ENCODE assay signal across 8 cellular contexts in the genomic region with DNA sequence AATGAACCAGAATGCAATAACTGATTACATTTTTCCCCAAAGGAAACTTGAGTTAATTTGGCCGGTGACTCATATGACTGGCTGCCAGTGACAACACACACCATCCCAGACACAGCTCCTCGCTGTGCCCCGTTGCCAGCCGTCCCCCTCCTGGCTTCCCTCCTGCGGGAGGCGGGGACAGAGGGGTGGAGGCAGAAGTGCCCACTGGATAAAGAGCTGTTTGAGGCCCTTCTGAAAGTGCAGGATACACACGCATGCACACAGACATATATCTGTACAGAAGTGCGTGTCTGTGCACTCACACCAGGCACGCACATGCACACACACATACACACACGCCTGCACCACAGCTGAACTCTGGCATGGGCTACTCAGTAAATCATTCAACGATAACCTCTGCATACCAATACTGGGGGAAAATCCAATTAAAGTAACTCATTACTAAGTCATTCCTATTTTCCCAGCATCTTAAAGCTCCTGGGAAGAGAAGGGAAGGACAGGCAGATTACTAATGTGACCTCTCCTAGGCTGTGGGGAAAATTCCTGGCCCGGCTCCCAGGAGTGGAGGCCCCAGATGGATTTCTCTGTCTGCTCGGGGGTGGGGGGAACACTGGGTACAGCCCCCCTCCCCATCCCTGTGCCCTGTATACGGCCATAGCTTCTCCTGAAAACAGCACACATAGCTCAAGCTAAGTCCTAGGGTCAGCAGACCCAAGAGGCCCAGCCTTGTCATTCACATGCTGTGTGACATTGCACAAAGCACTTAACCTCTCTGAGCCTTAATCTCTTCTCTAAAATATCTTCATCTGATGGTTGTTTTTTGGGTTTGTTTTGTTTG. TPM values are rescaled to one million over a fixed set of nuclear protein-coding genes. Genes with fewer than 3 reads are reported as not detected.
A peak's percentile ranks its signal among the peaks of the same experiment; 100 is the strongest.
DNase-seq lines count a peak whose midpoint lies in the region; ATAC-seq and TF ChIP-seq lines count a peak whose summit lies in the region.

No MANE protein-coding gene starts in this region.

- no peaks in the 10 kb centered on the region for H3K36me3 ChIP-seq in smooth muscle cell (ENCODE audit: low read depth)

- no peak overlapping the region for H3K4me3 ChIP-seq in smooth muscle cell

- H3K79me2 ChIP-seq in smooth muscle cell (ENCODE audit: low read depth) = no peaks in the 10 kb centered on the region

- no peaks in the 10 kb centered on the region for H4K20me1 ChIP-seq in smooth muscle cell (ENCODE audit: low read depth)

- no peaks in the 10 kb centered on the region for H3K4me1 ChIP-seq in smooth muscle cell (ENCODE audit: low read depth)

- H3F3A ChIP-seq in smooth muscle cell (ENCODE audit: low read depth) = no peaks in the 10 kb centered on the region

- 16% methylated on average over 14 of the region's 14 CpGs for WGBS in smooth muscle cell (ENCODE audit: low lambda C conversion rate)

- no peak overlapping the region for H2AFZ ChIP-seq in smooth muscle cell (ENCODE audit: low read depth)

- TF ChIP-seq CTCF in smooth muscle cell (IDR thresholded peaks at IDR 0.05; ENCODE audit: borderline replicate concordance, insufficient read depth, poor library complexity, severe bottlenecking) (no peak), GM10266 (IDR thresholded peaks at IDR 0.05; ENCODE audit: control insufficient read depth, insufficient read depth, low read depth, missing control alignments) (no peak)

- peak overlapping the region; percentile 31 for H3K4me2 ChIP-seq in smooth muscle cell

- H3K27me3 ChIP-seq in smooth muscle cell (ENCODE audit: low read depth) = no peaks in the 10 kb centered on the region

- no peak for ATAC-seq in GM19455 (IDR thresholded peaks at IDR 0.05; ENCODE audit: unreplicated experiment)

- H3K9ac ChIP-seq in smooth muscle cell (ENCODE audit: low read depth) = no peak overlapping the region

- DNase-seq in HPDE6-E6E7 (ENCODE audit: extremely low spot score) = peak; percentile 72
- peak; percentile 79 for DNase-seq in amniotic stem cell (lab: John Stamatoyannopoulos, UW)
- DNase-seq in iPS-NIHi11 (ENCODE audit: low spot score) = peak; percentile 65
- peak; percentile 69 for DNase-seq in smooth muscle cell (lab: John Stamatoyannopoulos, UW; ENCODE audit: unreplicated experiment)
- DNase-seq in activated CD8-positive, alpha-beta memory T cell treated with anti-CD3 and anti-CD28 coated beads, Interleukin-2, amount 50 U/mL, for 4 hours = no peak
- DNase-seq in GM10266 (ENCODE audit: extremely low spot score) = no peak
- DNase-seq in stimulated activated naive CD4-positive, alpha-beta T cell (lab: John Stamatoyannopoulos, UW) = no peak

- H3K9me3 ChIP-seq in smooth muscle cell (replicated peaks; ENCODE audit: low read depth) = no peaks in the 10 kb centered on the region

- H3K27ac ChIP-seq in smooth muscle cell (ENCODE audit: low read depth) = peak overlapping the region; percentile 73

RNA-seq across cellular contexts. Expression of gene MYL10, which starts 52.3 kb away (rescaled TPM):
- total RNA-seq in smooth muscle cell = 5.3 and 14.3 TPM in 2 replicates
- 19.0 and 32.7 TPM in 2 replicates for polyA plus RNA-seq in smooth muscle cell

Comparison
In these comparisons a context has a peak if more than half of its experiments do, and no peak if none do; other contexts are left out.
1. DNase-seq: peak in HPDE6-E6E7 (single experiment), amniotic stem cell (single experiment), iPS-NIHi11 (single experiment) and smooth muscle cell (single experiment); none in activated CD8-positive, alpha-beta memory T cell treated with anti-CD3 and anti-CD28 coated beads, Interleukin-2, amount 50 U/mL, for 4 hours (single experiment), GM10266 (single experiment) and stimulated activated naive CD4-positive, alpha-beta T cell (0 of 6).